7 cellular contexts compared by ENCODE assay signal in genomic region chr1:209652873-209653401, GRCh38. TPM values are rescaled to one million over a fixed set of nuclear protein-coding genes. Genes with fewer than 3 reads are reported as not detected.
A peak's percentile ranks its signal among the peaks of the same experiment; 100 is the strongest.
DNase-seq lines count a peak whose midpoint lies in the region; ATAC-seq and TF ChIP-seq lines count a peak whose summit lies in the region.

No MANE protein-coding gene starts in this region.

- TF ChIP-seq CTCF in heart right ventricle (IDR thresholded peaks at IDR 0.05) (no peak), sigmoid colon (IDR thresholded peaks at IDR 0.05) (no peak)

- intact Hi-C loops in heart right ventricle (cut with DNase I) (no loop called here), sigmoid colon (cut with DNase I) (no loop called here)

- whole genome bisulfite sequencing in heart right ventricle, 2 donors = 52 to 55% methylated on average over 3 of the region's 3 CpGs
- 12 to 56% methylated on average over 3 of the region's 3 CpGs for WGBS in sigmoid colon, 2 donors

- peak overlapping the region in 9 of 10 donors; percentile 0 to 67 (median 32) for H3K27ac ChIP-seq in heart right ventricle
- peak overlapping the region in 2 of 4 donors; percentile 30 to 38 for H3K27ac ChIP-seq in sigmoid colon

- DNase-seq in NCI-H2196 (lab: John Stamatoyannopoulos, UW; ENCODE audit: unreplicated experiment) = peak; percentile 93
- DNase-seq in activated T-cell treated with anti-CD3 and anti-CD28 coated beads for 4 hours = peak; percentile 21
- peak; percentile 75 to 78 for DNase-seq in heart right ventricle
- DNase-seq in sigmoid colon = peak; percentile 73

- TF ChIP-seq EP300 in sigmoid colon (IDR thresholded peaks at IDR 0.05) = no peak

- H3K27me3 ChIP-seq in heart right ventricle (no peaks in the 10 kb centered on the region), sigmoid colon (no peaks in the 10 kb centered on the region)

- H3K9me3 ChIP-seq in heart right ventricle = no peaks in the 10 kb centered on the region
- H3K9me3 ChIP-seq in sigmoid colon = no peaks in the 10 kb centered on the region

- H3K36me3 ChIP-seq in heart right ventricle = no peaks in the 10 kb centered on the region
- H3K36me3 ChIP-seq in sigmoid colon = no peaks in the 10 kb centered on the region

- ATAC-seq in GM21381 (IDR thresholded peaks at IDR 0.05; ENCODE audit: unreplicated experiment) = peak; percentile 49
- ATAC-seq in heart right ventricle = peak in 7 of 8 donors; percentile 8 to 63 (median 46)
- no peak for ATAC-seq in GM21529 (IDR thresholded peaks at IDR 0.05; ENCODE audit: unreplicated experiment)
- ATAC-seq in GM19035 (IDR thresholded peaks at IDR 0.05; ENCODE audit: unreplicated experiment) = no peak

- H3K4me1 ChIP-seq in heart right ventricle (peaks cover 11 to 67% (median 41%) of the 10 kb centered on the region in 9 donors), sigmoid colon (peaks cover 0 to 39% (median 25%) of the 10 kb centered on the region in 4 donors)

- H3K4me3 ChIP-seq in heart right ventricle (no peak overlapping the region), sigmoid colon (no peak overlapping the region)

- peak in 1 of 2 donors; percentile 36 for TF ChIP-seq POLR2A in sigmoid colon (IDR thresholded peaks at IDR 0.05)

RNA-seq across cellular contexts. Expression of gene LAMB3, which starts 0.7 kb away (rescaled TPM):
- 1 to 10 TPM; 2.3 to 6.0 (median 3.8) TPM for total RNA-seq in heart right ventricle
- polyA plus RNA-seq in heart right ventricle = 1 to 10 TPM; 1.6 to 3.7 TPM
- total RNA-seq in sigmoid colon = under 1 TPM in 3 of 4 donors, not detected in 1; 0.14 to 0.55 (median 0.16) TPM
- 10 to 100 TPM; 18.0 to 49.4 (median 21.0) TPM for polyA plus RNA-seq in sigmoid colon

RNA-seq across cellular contexts. Expression of gene G0S2, which starts 22.3 kb away (rescaled TPM):
- total RNA-seq in heart right ventricle (100 to 1,000 TPM in 7 of 10 donors, 10 to 100 TPM in 3; 75.3 to 491 (median 131) TPM), sigmoid colon (10 to 100 TPM; 19.3 to 33.5 (median 21.5) TPM)
- polyA plus RNA-seq in heart right ventricle (100 to 1,000 TPM in 1 of 2 donors, 10 to 100 TPM in 1; 90.0 to 223 TPM), sigmoid colon (10 to 100 TPM; 25.2 to 70.5 (median 59.3) TPM)

RNA-seq across cellular contexts. Expression of gene HSD11B1, which starts 51.7 kb away (rescaled TPM):
- total RNA-seq in heart right ventricle = 10 to 100 TPM in 1 of 10 donors, 1 to 10 TPM in 9; 1.3 to 15.7 (median 3.0) TPM
- polyA plus RNA-seq in heart right ventricle = 1 to 10 TPM in 1 of 2 donors, under 1 TPM in 1; 0.59 to 7.2 TPM
- 10 to 100 TPM in 1 of 4 donors, 1 to 10 TPM in 3; 2.0 to 10.0 (median 3.7) TPM for total RNA-seq in sigmoid colon
- 1 to 10 TPM in 2 of 3 donors, not detected in 1; 2.2 to 2.4 TPM for polyA plus RNA-seq in sigmoid colon

Comparison
In these comparisons a context has a peak if more than half of its experiments do, and no peak if none do; other contexts are left out.
1. ATAC-seq: peak in GM21381 (single experiment) and heart right ventricle (7 of 8); none in GM21529 (single experiment) and GM19035 (single experiment).
2. DNase-seq: peak in every context shown above with its lines; median percentile 93 in NCI-H2196; 76 in heart right ventricle; 73 in sigmoid colon; 21 in activated T-cell treated with anti-CD3 and anti-CD28 coated beads for 4 hours.